In genomic region chr4:147924604-147925412, GRCh38 we compare ENCODE assay signal across 8 cellular contexts.
DNase-seq lines count a peak whose midpoint lies in the region; TF ChIP-seq lines count a peak whose summit lies in the region.

No MANE protein-coding gene starts in this region.

- WGBS in thyroid gland, 2 donors, result 25 to 34% methylated on average over 3 of the region's 3 CpGs

- H3K4me3 Mint-ChIP-seq in activated naive CD4-positive, alpha-beta T cell treated with anti-CD3 and anti-CD28 coated beads, Interleukin-2, amount 10 ng/mL, durations not matched to agents 7 days and 5 days, result no peak overlapping the region

- no peak overlapping the region for H3K4me3 ChIP-seq in Peyer's patch
- no peak overlapping the region for H3K4me3 ChIP-seq in thyroid gland (replicated peaks in 1 of 3)

- intact Hi-C loops in head of caudate nucleus (cut with DNase I) (no loop called here), thyroid gland (cut with DNase I) (no loop called here)

- no peaks in the 10 kb centered on the region for H3K9me3 Mint-ChIP-seq in activated naive CD4-positive, alpha-beta T cell treated with anti-CD3 and anti-CD28 coated beads, Interleukin-2, amount 10 ng/mL, durations not matched to agents 7 days and 5 days

- no peak overlapping the region for H3K27ac Mint-ChIP-seq in activated naive CD4-positive, alpha-beta T cell treated with anti-CD3 and anti-CD28 coated beads, Interleukin-2, amount 10 ng/mL, durations not matched to agents 7 days and 5 days

- DNase-seq in activated naive CD4-positive, alpha-beta T cell treated with anti-CD3 and anti-CD28 coated beads, Interleukin-2, amount 10 ng/mL, durations not matched to agents 7 days and 5 days, result peak; percentile 32
- no peak for DNase-seq in activated naive CD4-positive, alpha-beta T cell treated with Interleukin-2 at 50 U/mL for 16 hours
- DNase-seq in Peyer's patch (peak in 1 of 3 donors; percentile 54), head of caudate nucleus (peak in 39 of 42 donors; percentile 6 to 72 (median 48)), thyroid gland (peak; percentile 72 to 74), NCI-H146 treated with DMSO at 0.1 percent for 48 hours (lab: John Stamatoyannopoulos, UW; ENCODE audit: unreplicated experiment) (no peak), NCI-H128 (lab: John Stamatoyannopoulos, UW; ENCODE audit: unreplicated experiment) (no peak)
- no peak for DNase-seq in activated CD4-positive, alpha-beta T cell treated with anti-CD3 and anti-CD28 coated beads, Interleukin-2, amount 50 U/mL, for 4 hours

- H3K27me3 Mint-ChIP-seq in activated naive CD4-positive, alpha-beta T cell treated with anti-CD3 and anti-CD28 coated beads, Interleukin-2, amount 10 ng/mL, durations not matched to agents 7 days and 5 days, result no peaks in the 10 kb centered on the region

- CTCF ChIA-PET in activated naive CD4-positive, alpha-beta T cell treated with anti-CD3 and anti-CD28 coated beads, Interleukin-2, amount 10 ng/mL, durations not matched to agents 7 days and 5 days (lab: Charles Lee), result interaction anchor here (0.6 to 1.1 kb wide), 3 partner anchors 9 to 94 kb away, joined by 3 read pairs; no protein-coding TSS in a partner anchor

- H3K4me1 ChIP-seq in Peyer's patch (no peaks in the 10 kb centered on the region), thyroid gland (no peaks in the 10 kb centered on the region)

- TF ChIP-seq POLR2A in Peyer's patch (IDR thresholded peaks at IDR 0.05) (no peak), thyroid gland (IDR thresholded peaks at IDR 0.05) (no peak)

- H3K27me3 ChIP-seq in Peyer's patch (no peaks in the 10 kb centered on the region), thyroid gland (no peaks in the 10 kb centered on the region)

- H3K27ac ChIP-seq in Peyer's patch (no peak overlapping the region), thyroid gland (no peak overlapping the region)

- no peaks in the 10 kb centered on the region for H3K4me1 Mint-ChIP-seq in activated naive CD4-positive, alpha-beta T cell treated with anti-CD3 and anti-CD28 coated beads, Interleukin-2, amount 10 ng/mL, durations not matched to agents 7 days and 5 days

- H3K36me3 ChIP-seq in Peyer's patch (no peaks in the 10 kb centered on the region), thyroid gland (no peaks in the 10 kb centered on the region)

- peaks cover 2% of the 10 kb centered on the region for H3K36me3 Mint-ChIP-seq in activated naive CD4-positive, alpha-beta T cell treated with anti-CD3 and anti-CD28 coated beads, Interleukin-2, amount 10 ng/mL, durations not matched to agents 7 days and 5 days

- TF ChIP-seq CTCF in Peyer's patch (IDR thresholded peaks at IDR 0.05) (peak in 4 of 6 experiments; percentile 8 to 55 (median 46)), thyroid gland (IDR thresholded peaks at IDR 0.05) (peak in 4 of 6 experiments; percentile 46 to 71 (median 64))

- H3K9me3 ChIP-seq in Peyer's patch (no peaks in the 10 kb centered on the region), thyroid gland (no peaks in the 10 kb centered on the region)

Comparison
In these comparisons a context has a peak if more than half of its experiments do, and no peak if none do; other contexts are left out.
1. DNase-seq: peak in activated naive CD4-positive, alpha-beta T cell treated with anti-CD3 and anti-CD28 coated beads, Interleukin-2, amount 10 ng/mL, durations not matched to agents 7 days and 5 days (single experiment), head of caudate nucleus (39 of 42) and thyroid gland (2 of 2); none in activated naive CD4-positive, alpha-beta T cell treated with Interleukin-2 at 50 U/mL for 16 hours (single experiment), NCI-H146 treated with DMSO at 0.1 percent for 48 hours (single experiment), NCI-H128 (single experiment) and activated CD4-positive, alpha-beta T cell treated with anti-CD3 and anti-CD28 coated beads, Interleukin-2, amount 50 U/mL, for 4 hours (0 of 2).